Comparison of ENCODE assay signal across 22 cellular contexts in the genomic region with DNA sequence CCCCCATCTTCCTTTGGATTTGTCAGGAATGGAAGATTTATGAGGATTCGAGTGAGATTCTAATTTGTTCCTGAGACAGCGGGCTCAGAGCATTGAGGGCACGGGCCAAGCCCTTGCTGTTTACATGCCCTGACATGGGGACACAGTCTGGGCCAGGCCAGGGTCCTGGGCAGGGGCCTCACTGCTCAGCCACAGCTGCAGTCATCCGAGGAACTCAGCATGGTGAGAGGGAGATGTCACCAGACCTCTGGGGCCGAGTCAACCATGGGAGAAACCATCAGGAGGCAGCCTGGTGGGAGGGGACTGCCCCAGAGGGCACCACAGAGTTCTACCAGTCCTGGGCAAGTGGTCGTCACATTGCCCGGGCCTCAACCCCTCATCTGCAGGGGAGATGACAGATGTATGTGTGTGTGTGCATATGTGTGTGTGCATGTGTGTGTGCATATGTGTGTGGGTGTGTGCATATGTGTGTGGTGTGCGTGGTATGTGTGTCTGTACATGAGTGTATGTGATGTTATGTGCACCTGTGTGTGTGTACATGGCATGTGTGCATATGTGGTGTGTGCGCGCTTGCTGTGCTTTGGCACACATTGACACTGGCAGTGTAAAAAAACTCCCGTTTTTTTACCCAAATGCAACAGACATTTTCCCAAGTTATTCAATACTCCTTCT. TPM values are rescaled to one million over a fixed set of nuclear protein-coding genes. Genes with fewer than 3 reads are reported as not detected.
A peak's percentile ranks its signal among the peaks of the same experiment; 100 is the strongest.
DNase-seq lines count a peak whose midpoint lies in the region; ATAC-seq, FAIRE-seq and TF ChIP-seq lines count a peak whose summit lies in the region.
"Had no signal": no experiment of that assay in that cellular context is flagged by ENCODE, and none has a peak within 500 bp of the region (broad histone marks: within the 10 kb centered on the region; RNA-seq: fewer than 3 reads in every experiment).

No MANE protein-coding gene starts in this region.

- H4K91ac ChIP-seq in trophoblast cell (ENCODE audit: low read depth, low read length), result no peak overlapping the region

- H3K27ac Mint-ChIP-seq in T-helper 17 cell, result no peak overlapping the region
- H3K27ac Mint-ChIP-seq in endodermal cell, result no peak overlapping the region
- H3K27ac Mint-ChIP-seq: CD4-positive, CD25-positive, alpha-beta regulatory T cell had no signal

- H3K27me3 ChIP-seq in GM12878 (replicated peaks in 1 of 2; ENCODE audit: control insufficient read depth in 2 of 2, insufficient read depth in 2 of 2, low read length in 1 of 2) (peaks cover 0 to 3% of the 10 kb centered on the region in 2 experiments; a peak in 2 of 4 replicates), trophoblast cell (ENCODE audit: insufficient read depth, low read length) (no peaks in the 10 kb centered on the region), endodermal cell (ENCODE audit: control insufficient read depth, insufficient read depth, low read length, poor library complexity, severe bottlenecking) (no peaks in the 10 kb centered on the region)

- no peak overlapping the region for H3K4ac ChIP-seq in trophoblast cell (ENCODE audit: low read depth, low read length)

- no peaks in the 10 kb centered on the region for H4K20me1 ChIP-seq in GM12878 (ENCODE audit: control insufficient read depth, insufficient read depth)

- POLR2A ChIA-PET in GM12878 (lab: Charles Lee), result no interaction called here

- RAD21 ChIA-PET in GM12878 (lab: Charles Lee; ENCODE audit: unreplicated experiment), result no interaction called here

- no peaks in the 10 kb centered on the region for H3K4me1 ChIP-seq in GM12878 (ENCODE audit: control insufficient read depth, insufficient read depth, low read length)
- H3K4me1 ChIP-seq in trophoblast cell (ENCODE audit: control insufficient read depth in 1 of 2, insufficient read depth in 2 of 2, low read length in 2 of 2), result no peaks in the 10 kb centered on the region
- no peaks in the 10 kb centered on the region for H3K4me1 ChIP-seq in endodermal cell (ENCODE audit: control insufficient read depth, insufficient read depth, low read length)
- H3K4me1 ChIP-seq: Caco-2 had no signal

- H2BK12ac ChIP-seq in trophoblast cell (ENCODE audit: low read length), result no peak overlapping the region

- H2AK5ac ChIP-seq in trophoblast cell (ENCODE audit: low read length), result no peak overlapping the region

- no peak overlapping the region for H3K14ac ChIP-seq in trophoblast cell (ENCODE audit: low read length)

- CTCF ChIA-PET in GM12878 (lab: Yijun Ruan, JAX), result no interaction called here

- peaks cover 14% of the 10 kb centered on the region for H3K9me3 Mint-ChIP-seq in endodermal cell

- no peaks in the 10 kb centered on the region for H3K79me1 ChIP-seq in trophoblast cell (ENCODE audit: low read length)

- H3K27me3 Mint-ChIP-seq in T-helper 17 cell (peaks cover 15% of the 10 kb centered on the region), endodermal cell (ENCODE audit: insufficient read depth) (no peaks in the 10 kb centered on the region)
- H3K27me3 Mint-ChIP-seq: CD4-positive, CD25-positive, alpha-beta regulatory T cell had no signal

- H2BK5ac ChIP-seq in trophoblast cell (ENCODE audit: low read depth, low read length, poor library complexity), result no peak overlapping the region

- TF ChIP-seq RAD21 in GM12878 (IDR thresholded peaks at IDR 0.05; ENCODE audit: insufficient read depth, low read depth, low read length), result no peak

- no peak overlapping the region for H3K9ac ChIP-seq in GM12878 (ENCODE audit: control insufficient read depth, insufficient read depth, low read length)
- H3K9ac ChIP-seq in trophoblast cell (ENCODE audit: low read length), result peak overlapping the region; percentile 22
- H3K9ac ChIP-seq in endodermal cell (ENCODE audit: extremely low read depth, low read length, poor library complexity, severe bottlenecking), result no peak overlapping the region
- H3K9ac ChIP-seq: SK-N-SH had no signal

- H3K4me1 Mint-ChIP-seq in T-helper 17 cell (peaks cover 2% of the 10 kb centered on the region), endodermal cell (no peaks in the 10 kb centered on the region)
- H3K4me1 Mint-ChIP-seq: CD4-positive, CD25-positive, alpha-beta regulatory T cell had no signal

- no peak overlapping the region for H2BK120ac ChIP-seq in trophoblast cell (ENCODE audit: insufficient read depth, low read length, poor library complexity)

- H4K12ac ChIP-seq in trophoblast cell (ENCODE audit: low read depth, low read length), result no peak overlapping the region

- TF ChIP-seq POLR2A in GM12891 (IDR thresholded peaks at IDR 0.05; ENCODE audit: low read depth, low read length) (no peak), GM12878 (IDR thresholded peaks at IDR 0.05; ENCODE audit: low read depth, low read length) (no peak)

- no peak overlapping the region for H2AFZ ChIP-seq in GM12878 (ENCODE audit: control insufficient read depth, low read depth, low read length)
- H2AFZ ChIP-seq in trophoblast cell (ENCODE audit: insufficient read depth, low read length, poor library complexity), result no peak overlapping the region

- no TSS peak for BruUV-seq in GM12878 (replicated peaks; lab: Mats Ljungman, UMichigan)

- no peak overlapping the region for H3K4me3 ChIP-seq in GM12878
- H3K4me3 ChIP-seq in trophoblast cell (ENCODE audit: low read depth, low read length), result no peak overlapping the region
- no peak overlapping the region for H3K4me3 ChIP-seq in endodermal cell (ENCODE audit: low read length)

- H3K4me3 Mint-ChIP-seq in T-helper 17 cell, result no peak overlapping the region
- H3K4me3 Mint-ChIP-seq in endodermal cell, result no peak overlapping the region
- H3K4me3 Mint-ChIP-seq: CD4-positive, CD25-positive, alpha-beta regulatory T cell had no signal

- TF ChIP-seq EP300 in GM12878 (IDR thresholded peaks at IDR 0.05; ENCODE audit: borderline replicate concordance in 1 of 2, control insufficient read depth in 1 of 2, low read depth in 2 of 2, low read length in 2 of 2), result no peak

- H3K79me2 ChIP-seq in GM12878 (ENCODE audit: control insufficient read depth, insufficient read depth, low read length) (no peaks in the 10 kb centered on the region), trophoblast cell (ENCODE audit: control insufficient read depth, insufficient read depth, low read length, poor library complexity) (no peaks in the 10 kb centered on the region)

- no peak overlapping the region for H3K18ac ChIP-seq in trophoblast cell (ENCODE audit: low read length)

- intact Hi-C loops in GM12878 (cut with micrococcal nuclease; ENCODE audit: unreplicated experiment), result no loop called here

- DNase-seq in NCI-H146 (lab: John Stamatoyannopoulos, UW) (peak; percentile 42), NCI-H146 treated with DMSO at 0.1 percent for 48 hours (lab: John Stamatoyannopoulos, UW; ENCODE audit: unreplicated experiment) (no peak), GM12891 (ENCODE audit: insufficient read length, low spot score) (no peak), GM12878 (ENCODE audit: low read depth, low spot score) (no peak), trophoblast cell (no peak), EL (no peak), T-helper 17 cell (no peak), endodermal cell (no peak)
- DNase-seq: 8988T; Caco-2; CD4-positive, CD25-positive, alpha-beta regulatory T cell; GDM1; IMR-90; Karpas-422; NCI-H1694; NCI-H2081 treated with DMSO at 0.1 percent for 48 hours; SK-N-SH had no signal

- H3K36me3 ChIP-seq in GM12878 (ENCODE audit: control insufficient read depth in 2 of 2, insufficient read depth in 2 of 2, low read length in 1 of 2), result no peaks in the 10 kb centered on the region
- no peaks in the 10 kb centered on the region for H3K36me3 ChIP-seq in trophoblast cell (ENCODE audit: control insufficient read depth in 1 of 2, insufficient read depth in 2 of 2, low read length in 2 of 2)
- H3K36me3 ChIP-seq in endodermal cell (ENCODE audit: control insufficient read depth, insufficient read depth, low read length), result no peaks in the 10 kb centered on the region

- 22% methylated on average over 10 of the region's 11 CpGs for WGBS in GM12878 (ENCODE audit: insufficient coverage, insufficient replicate concordance, low lambda C conversion rate, missing lambda C conversion rate)
- WGBS in trophoblast cell (ENCODE audit: extremely low coverage, insufficient coverage, insufficient read length), result no CpG with 5 or more reads among the region's 11 CpGs
- 90% methylated on average over 7 to 11 of the region's 11 CpGs for WGBS in endodermal cell (ENCODE audit: insufficient coverage in 1 of 2, insufficient read length in 1 of 2), 2 experiments

- in situ Hi-C loops in GM12878 (cut with MboI), result no loop called here

- FAIRE-seq in GM12891 (lab: Jason Lieb, UNC), result peak; percentile 50
- FAIRE-seq in GM12878 (lab: Jason Lieb, UNC), result no peak
- FAIRE-seq: RCC 7860 had no signal

- SMC1A ChIA-PET in GM12878 (lab: Charles Lee; ENCODE audit: uncharacterized antibody, unreplicated experiment), result no interaction called here

- H3K4me2 ChIP-seq in GM12878 (ENCODE audit: control insufficient read depth, insufficient read depth), result no peak overlapping the region
- H3K4me2 ChIP-seq in trophoblast cell (ENCODE audit: low read length), result no peak overlapping the region
- H3K4me2 ChIP-seq: SK-N-SH had no signal

- no peak for TF ChIP-seq CTCF in GM12878 (IDR thresholded peaks at IDR 0.05 in 2 of 3, conservative IDR thresholded peaks at IDR 0.05 in 1 of 3; ENCODE audit: control insufficient read depth in 2 of 3, extremely low read depth in 1 of 3, insufficient read depth in 1 of 3, low read depth in 3 of 3, low read length in 3 of 3)
- no peak for TF ChIP-seq CTCF in endodermal cell (conservative IDR thresholded peaks at IDR 0.05)

- H4K8ac ChIP-seq in trophoblast cell (ENCODE audit: low read depth, low read length), result no peak overlapping the region

- ATAC-seq in GM12878 (no peak), T-helper 17 cell (no peak)

- no peak overlapping the region for H3K27ac ChIP-seq in GM12878 (ENCODE audit: control insufficient read depth, insufficient read depth)
- no peak overlapping the region for H3K27ac ChIP-seq in trophoblast cell (ENCODE audit: low read depth, low read length)
- no peak overlapping the region for H3K27ac ChIP-seq in endodermal cell (ENCODE audit: low read depth, low read length)
- H3K27ac ChIP-seq: HL-60 had no signal

- H3K9me3 ChIP-seq in GM12878 (replicated peaks; ENCODE audit: control insufficient read depth, insufficient read depth, low read length) (no peaks in the 10 kb centered on the region), trophoblast cell (ENCODE audit: insufficient read depth, low read depth, low read length) (peaks cover 3% of the 10 kb centered on the region), T-helper 17 cell (ENCODE audit: control insufficient read depth, low read length, poor library complexity, severe bottlenecking) (no peaks in the 10 kb centered on the region), endodermal cell (ENCODE audit: control insufficient read depth, low read length) (peaks cover 4% of the 10 kb centered on the region)
- H3K9me3 ChIP-seq: SK-N-SH had no signal

- peak overlapping the region; percentile 35 for H3K23ac ChIP-seq in trophoblast cell (ENCODE audit: low read length)

- no peaks in the 10 kb centered on the region for H3K36me3 Mint-ChIP-seq in T-helper 17 cell (ENCODE audit: low read depth)
- no peaks in the 10 kb centered on the region for H3K36me3 Mint-ChIP-seq in endodermal cell (ENCODE audit: low read depth)
- H3K36me3 Mint-ChIP-seq: CD4-positive, CD25-positive, alpha-beta regulatory T cell had no signal

RNA-seq across cellular contexts. Expression of a gene that starts 42.4 kb away (rescaled TPM):
- 7.7 TPM for polyA plus RNA-seq in GM12891 (2012; ENCODE audit: low read depth, missing spikeins)
- total RNA-seq in GM12878 (2013; cell fraction: nucleolus; rRNA removed), result 19.1 and 19.6 TPM in 2 replicates
- total RNA-seq in GM12878 (2014; rRNA removed) (30.1 and 39.9 TPM in 2 replicates), GM12878 (2014; rRNA removed; fragmentation: Illumina TruSeq; extraction: Trizol) (8.5 and 10.4 TPM in 2 replicates), GM12878 (2021) (33.4 and 38.4 TPM in 2 replicates), T-helper 17 cell (10 to 100 TPM; 17.9 to 21.8 TPM), endodermal cell (10 to 100 TPM; 56.4 to 58.4 TPM)
- 3.5 TPM for polyA plus RNA-seq in GM12878 (2011; ENCODE audit: low read depth)
- polyA plus RNA-seq in GM12878 (2011; rRNA removed) (3.5 and 6.2 TPM in 2 replicates), GM12878 (2014; fragmentation: Illumina TruSeq; extraction: Trizol) (2.6 and 6.7 TPM in 2 replicates), GM12878 (2014; fragmentation: Nextera tagmentation; extraction: Ambion mirVana) (1 to 10 TPM in 1 of 2 experiments, under 1 TPM in 1; 0.39 to 1.2 TPM), GM12878 (2014; rRNA removed) (25.4 and 27.5 TPM in 2 replicates), GM12878 (2016; fragmentation: Nextera tagmentation; extraction: Ambion mirVana) (10 to 100 TPM in 1 of 2 experiments, 1 to 10 TPM in 1; 6.2 to 16.6 TPM)
- polyA plus RNA-seq in GM12878 (2011; cell fraction: cytosol; rRNA removed), result 9.3 and 16.0 TPM in 2 replicates
- 22.4 and 27.6 TPM in 2 replicates for polyA plus RNA-seq in GM12878 (2011; cell fraction: nucleus; rRNA removed)
- 9.7 and 11.4 TPM in 2 replicates for polyA plus RNA-seq in GM12878 (2012)
- 5.5 and 13.3 TPM in 2 replicates for polyA minus RNA-seq in GM12878 (2011; rRNA and poly(A)+ RNA removed)
- polyA minus RNA-seq in GM12878 (2011; cell fraction: cytosol; rRNA and poly(A)+ RNA removed), result 7.3 and 8.3 TPM in 2 replicates
- polyA minus RNA-seq in GM12878 (2011; cell fraction: nucleus; rRNA and poly(A)+ RNA removed), result 12.8 and 25.1 TPM in 2 replicates
- 18.2 and 18.3 TPM in 2 replicates for polyA plus RNA-seq in trophoblast cell (2013)
- polyA plus RNA-seq in endodermal cell (2013, experiment 1 of 2), result 28.9 TPM
- 28.8 TPM for polyA plus RNA-seq in endodermal cell (2013, experiment 2 of 2)

RNA-seq across cellular contexts. Expression of a gene that starts 43.9 kb away (rescaled TPM):
- polyA plus RNA-seq in GM12891 (2012; ENCODE audit: low read depth, missing spikeins), result not detected
- not detected in 2 replicates for total RNA-seq in GM12878 (2013; cell fraction: nucleolus; rRNA removed)
- total RNA-seq in GM12878 (2014; rRNA removed), result not detected in 2 replicates
- total RNA-seq in GM12878 (2014; rRNA removed; fragmentation: Illumina TruSeq; extraction: Trizol), result not detected in 2 replicates
- not detected in 2 replicates for total RNA-seq in GM12878 (2021)
- not detected for polyA plus RNA-seq in GM12878 (2011; ENCODE audit: low read depth)
- not detected in 2 replicates for polyA plus RNA-seq in GM12878 (2011; rRNA removed)
- not detected in 2 replicates for polyA plus RNA-seq in GM12878 (2011; cell fraction: cytosol; rRNA removed)
- polyA plus RNA-seq in GM12878 (2011; cell fraction: nucleus; rRNA removed), result 0.06 TPM in 1 of 2 replicates, not detected in the other
- polyA plus RNA-seq in GM12878 (2012), result not detected in 2 replicates
- polyA plus RNA-seq in GM12878 (2014; fragmentation: Illumina TruSeq; extraction: Trizol), result not detected in 2 replicates
- not detected for polyA plus RNA-seq in GM12878 (2014; fragmentation: Nextera tagmentation; extraction: Ambion mirVana)
- not detected in 2 replicates for polyA plus RNA-seq in GM12878 (2014; rRNA removed)
- not detected for polyA plus RNA-seq in GM12878 (2016; fragmentation: Nextera tagmentation; extraction: Ambion mirVana)
- polyA minus RNA-seq in GM12878 (2011; rRNA and poly(A)+ RNA removed), result not detected in 2 replicates
- polyA minus RNA-seq in GM12878 (2011; cell fraction: cytosol; rRNA and poly(A)+ RNA removed), result not detected in 2 replicates
- polyA minus RNA-seq in GM12878 (2011; cell fraction: nucleus; rRNA and poly(A)+ RNA removed), result not detected in 2 replicates
- polyA plus RNA-seq in trophoblast cell (2013), result 0.01 TPM in 2 replicates
- total RNA-seq in T-helper 17 cell, result under 1 TPM; 0.10 to 0.18 TPM
- total RNA-seq in endodermal cell, result not detected
- polyA plus RNA-seq in endodermal cell (2013, experiment 1 of 2), result 0.11 TPM
- polyA plus RNA-seq in endodermal cell (2013, experiment 2 of 2), result not detected
- total RNA-seq: CD4-positive, CD25-positive, alpha-beta regulatory T cell; H4; HT1080; IMR-90 had no signal
- polyA plus RNA-seq: AG04450; CD4-positive, CD25-positive, alpha-beta regulatory T cell; IMR-90; SK-N-SH had no signal
